8 cellular contexts compared by ENCODE assay signal in genomic region chr3:48466386-48467109, GRCh38. TPM values are rescaled to one million over a fixed set of nuclear protein-coding genes. Genes with fewer than 3 reads are reported as not detected.
DNase-seq lines count a peak whose midpoint lies in the region; ATAC-seq and TF ChIP-seq lines count a peak whose summit lies in the region.

No MANE protein-coding gene starts in this region.

- CTCF ChIA-PET in activated CD8-positive, alpha-beta T cell treated with anti-CD3 and anti-CD28 coated beads, Interleukin-2, amount 10 ng/mL, durations not matched to agents 7 days and 5 days (lab: Charles Lee), result interaction anchor here (0.8 to 1.6 kb wide), 10 partner anchors 9 to 92 kb away, joined by 3 to 16 read pairs (median 4); no protein-coding TSS in a partner anchor

- H3K4me3 Mint-ChIP-seq in activated CD8-positive, alpha-beta T cell treated with anti-CD3 and anti-CD28 coated beads, Interleukin-2, amount 10 ng/mL, durations not matched to agents 7 days and 5 days, result peak overlapping the region; percentile 96
- no peak overlapping the region for H3K4me3 Mint-ChIP-seq in progenitor cell of endocrine pancreas (ENCODE audit: low read depth)

- H3K9me3 Mint-ChIP-seq in activated CD8-positive, alpha-beta T cell treated with anti-CD3 and anti-CD28 coated beads, Interleukin-2, amount 10 ng/mL, durations not matched to agents 7 days and 5 days (ENCODE audit: insufficient read depth), result no peaks in the 10 kb centered on the region
- H3K9me3 Mint-ChIP-seq in progenitor cell of endocrine pancreas (ENCODE audit: low read depth), result no peaks in the 10 kb centered on the region

- DNase-seq in activated CD8-positive, alpha-beta T cell treated with anti-CD3 and anti-CD28 coated beads, Interleukin-2, amount 10 ng/mL, durations not matched to agents 7 days and 5 days, result peak; percentile 51
- DNase-seq in foreskin keratinocyte, result no peak
- no peak for DNase-seq in progenitor cell of endocrine pancreas (ENCODE audit: low spot score, unreplicated experiment)
- no peak for DNase-seq in DMS79 (lab: John Stamatoyannopoulos, UW)
- no peak for DNase-seq in AG08395 (ENCODE audit: low spot score)
- DNase-seq in NCI-H446 treated with DMSO at 0.1 percent for 48 hours (lab: John Stamatoyannopoulos, UW), result no peak

- POLR2A ChIA-PET in activated CD8-positive, alpha-beta T cell treated with anti-CD3 and anti-CD28 coated beads, Interleukin-2, amount 10 ng/mL, durations not matched to agents 7 days and 5 days (lab: Charles Lee), result interaction anchor here (0.5 to 3.5 kb wide), 17 partner anchors 8 to 554 kb away, joined by 3 to 44 read pairs (median 6); partner anchors contain the start of genes ATRIP, CCDC51, CDC25A and PFKFB4

- no peaks in the 10 kb centered on the region for H3K27me3 ChIP-seq in foreskin keratinocyte

- ATAC-seq in GM18511 (IDR thresholded peaks at IDR 0.05; ENCODE audit: unreplicated experiment) (peak; percentile 32), HG03159 (IDR thresholded peaks at IDR 0.05; ENCODE audit: unreplicated experiment) (peak; percentile 7), foreskin keratinocyte (peak; percentile 2)
- ATAC-seq in activated CD8-positive, alpha-beta T cell treated with anti-CD3 and anti-CD28 coated beads, Interleukin-2, amount 10 ng/mL, durations not matched to agents 7 days and 5 days, result peak; percentile 56

- peak overlapping the region; percentile 97 for H3K27ac Mint-ChIP-seq in activated CD8-positive, alpha-beta T cell treated with anti-CD3 and anti-CD28 coated beads, Interleukin-2, amount 10 ng/mL, durations not matched to agents 7 days and 5 days
- peak overlapping the region; percentile 98 for H3K27ac Mint-ChIP-seq in progenitor cell of endocrine pancreas

- TF ChIP-seq CTCF in foreskin keratinocyte (conservative IDR thresholded peaks at IDR 0.05), result no peak
- no peak for TF ChIP-seq CTCF in progenitor cell of endocrine pancreas (IDR thresholded peaks at IDR 0.05; ENCODE audit: unreplicated experiment)

- H3K27ac ChIP-seq in foreskin keratinocyte, result peak overlapping the region; percentile 100

- peaks cover 5% of the 10 kb centered on the region for H3K4me1 ChIP-seq in foreskin keratinocyte

- H3K36me3 Mint-ChIP-seq in activated CD8-positive, alpha-beta T cell treated with anti-CD3 and anti-CD28 coated beads, Interleukin-2, amount 10 ng/mL, durations not matched to agents 7 days and 5 days (ENCODE audit: low read depth), result peaks cover 63% of the 10 kb centered on the region
- peaks cover 9% of the 10 kb centered on the region for H3K36me3 Mint-ChIP-seq in progenitor cell of endocrine pancreas (ENCODE audit: insufficient read depth)

- H3K27me3 Mint-ChIP-seq in activated CD8-positive, alpha-beta T cell treated with anti-CD3 and anti-CD28 coated beads, Interleukin-2, amount 10 ng/mL, durations not matched to agents 7 days and 5 days (ENCODE audit: low read depth), result no peaks in the 10 kb centered on the region
- no peaks in the 10 kb centered on the region for H3K27me3 Mint-ChIP-seq in progenitor cell of endocrine pancreas

- H3K4me1 Mint-ChIP-seq in activated CD8-positive, alpha-beta T cell treated with anti-CD3 and anti-CD28 coated beads, Interleukin-2, amount 10 ng/mL, durations not matched to agents 7 days and 5 days (ENCODE audit: low read depth), result peaks cover 54% of the 10 kb centered on the region
- peaks cover 18% of the 10 kb centered on the region for H3K4me1 Mint-ChIP-seq in progenitor cell of endocrine pancreas (ENCODE audit: low read depth)

RNA-seq across cellular contexts. Expression of gene ATRIP, which starts 20.0 kb away (rescaled TPM):
- total RNA-seq in activated CD8-positive, alpha-beta T cell treated with anti-CD3 and anti-CD28 coated beads, Interleukin-2, amount 10 ng/mL, durations not matched to agents 7 days and 5 days, result 10 to 100 TPM; 18.8 to 20.3 TPM
- total RNA-seq in foreskin keratinocyte, result 11.6 and 14.4 TPM in 2 replicates
- polyA plus RNA-seq in foreskin keratinocyte, result 9.2 and 11.4 TPM in 2 replicates
- 13.8 and 15.2 TPM in 2 replicates for total RNA-seq in progenitor cell of endocrine pancreas

RNA-seq across cellular contexts. Expression of gene TMA7, which starts 26.5 kb away (rescaled TPM):
- 100 to 1,000 TPM; 339 to 364 TPM for total RNA-seq in activated CD8-positive, alpha-beta T cell treated with anti-CD3 and anti-CD28 coated beads, Interleukin-2, amount 10 ng/mL, durations not matched to agents 7 days and 5 days
- total RNA-seq in foreskin keratinocyte (376 and 417 TPM in 2 replicates), progenitor cell of endocrine pancreas (236 and 253 TPM in 2 replicates)
- polyA plus RNA-seq in foreskin keratinocyte, result 616 and 663 TPM in 2 replicates

RNA-seq across cellular contexts. Expression of gene CCDC51, which starts 26.6 kb away (rescaled TPM):
- total RNA-seq in activated CD8-positive, alpha-beta T cell treated with anti-CD3 and anti-CD28 coated beads, Interleukin-2, amount 10 ng/mL, durations not matched to agents 7 days and 5 days, result 10 to 100 TPM; 16.3 to 16.5 TPM
- total RNA-seq in foreskin keratinocyte, result 30.3 and 31.1 TPM in 2 replicates
- 29.5 and 33.2 TPM in 2 replicates for polyA plus RNA-seq in foreskin keratinocyte
- 11.4 and 13.2 TPM in 2 replicates for total RNA-seq in progenitor cell of endocrine pancreas

RNA-seq across cellular contexts. Expression of gene PLXNB1, which starts 36.7 kb away (rescaled TPM):
- 1 to 10 TPM in 1 of 2 experiments, under 1 TPM in 1; 0.76 to 1.7 TPM for total RNA-seq in activated CD8-positive, alpha-beta T cell treated with anti-CD3 and anti-CD28 coated beads, Interleukin-2, amount 10 ng/mL, durations not matched to agents 7 days and 5 days
- total RNA-seq in foreskin keratinocyte, result 67.8 and 73.4 TPM in 2 replicates
- 40.1 and 40.6 TPM in 2 replicates for polyA plus RNA-seq in foreskin keratinocyte
- 535 and 543 TPM in 2 replicates for total RNA-seq in progenitor cell of endocrine pancreas

RNA-seq across cellular contexts. Expression of gene SHISA5, which starts 37.4 kb away (rescaled TPM):
- 100 to 1,000 TPM; 195 to 201 TPM for total RNA-seq in activated CD8-positive, alpha-beta T cell treated with anti-CD3 and anti-CD28 coated beads, Interleukin-2, amount 10 ng/mL, durations not matched to agents 7 days and 5 days
- 262 and 284 TPM in 2 replicates for total RNA-seq in foreskin keratinocyte
- 280 TPM in 2 replicates for polyA plus RNA-seq in foreskin keratinocyte
- total RNA-seq in progenitor cell of endocrine pancreas, result 157 and 162 TPM in 2 replicates

Comparison
In these comparisons a context has a peak if more than half of its experiments do, and no peak if none do; other contexts are left out.
1. ATAC-seq: peak in every context shown above with its lines; median percentile 56 in activated CD8-positive, alpha-beta T cell treated with anti-CD3 and anti-CD28 coated beads, Interleukin-2, amount 10 ng/mL, durations not matched to agents 7 days and 5 days; 32 in GM18511; 7 in HG03159; 2 in foreskin keratinocyte.